Comparison of ENCODE assay signal across 26 cellular contexts in the genomic region with DNA sequence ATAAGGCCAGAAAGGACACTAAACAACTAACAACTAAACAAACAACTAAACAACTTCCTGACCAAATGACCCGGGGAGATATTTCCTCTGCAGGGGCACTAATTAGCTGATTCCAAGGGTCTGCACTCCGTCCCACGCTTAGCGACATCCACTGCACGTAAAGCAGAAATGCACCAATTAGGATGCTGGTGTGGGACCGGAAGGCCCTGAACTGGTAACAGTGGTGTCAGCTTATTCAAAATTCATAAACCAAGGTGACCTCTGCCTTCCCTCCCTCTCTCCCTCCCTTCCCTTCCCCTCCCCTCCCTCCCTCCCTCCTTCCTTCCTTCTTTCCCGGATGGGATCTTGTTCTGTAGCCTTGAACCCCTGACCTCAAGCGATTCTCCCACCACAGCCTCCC. TPM values are rescaled to one million over a fixed set of nuclear protein-coding genes. Genes with fewer than 3 reads are reported as not detected.
A peak's percentile ranks its signal among the peaks of the same experiment; 100 is the strongest.
DNase-seq lines count a peak whose midpoint lies in the region; ATAC-seq and TF ChIP-seq lines count a peak whose summit lies in the region.
"Had no signal": no experiment of that assay in that cellular context is flagged by ENCODE, and none has a peak within 500 bp of the region (broad histone marks: within the 10 kb centered on the region; RNA-seq: fewer than 3 reads in every experiment).

No MANE protein-coding gene starts in this region.

- TF ChIP-seq CTCF in right atrium auricular region (IDR thresholded peaks at IDR 0.05) (no peak), left ventricle myocardium inferior (IDR thresholded peaks at IDR 0.05; ENCODE audit: borderline replicate concordance) (no peak), neural crest cell (conservative IDR thresholded peaks at IDR 0.05) (no peak)
- no peak for TF ChIP-seq CTCF in activated CD8-positive, alpha-beta T cell treated with anti-CD3 and anti-CD28 coated beads for 36 hours (IDR thresholded peaks at IDR 0.05)

- H3K36me3 ChIP-seq in right atrium auricular region (no peaks in the 10 kb centered on the region), left ventricle myocardium inferior (no peaks in the 10 kb centered on the region)
- H3K36me3 ChIP-seq: BE2C, BLaER1 had no signal

- POLR2A ChIA-PET in activated CD8-positive, alpha-beta T cell treated with anti-CD3 and anti-CD28 coated beads for 36 hours (lab: Charles Lee): no interaction called here

- H3K9me3 ChIP-seq in right atrium auricular region: no peaks in the 10 kb centered on the region
- no peaks in the 10 kb centered on the region for H3K9me3 ChIP-seq in left ventricle myocardium inferior (replicated peaks)
- H3K9me3 ChIP-seq: BE2C, BLaER1 had no signal

- H3K27ac Mint-ChIP-seq in neural crest cell (ENCODE audit: unreplicated experiment): peak overlapping the region; percentile 19
- H3K27ac Mint-ChIP-seq in activated CD8-positive, alpha-beta T cell treated with anti-CD3 and anti-CD28 coated beads for 36 hours: no peak overlapping the region
- H3K27ac Mint-ChIP-seq: CD14-positive monocyte; CD4-positive, alpha-beta memory T cell; CD4-positive, CD25-positive, alpha-beta regulatory T cell had no signal

- H3K4me3 ChIP-seq in right atrium auricular region: no peak overlapping the region
- no peak overlapping the region for H3K4me3 ChIP-seq in left ventricle myocardium inferior
- H3K4me3 ChIP-seq: BLaER1, GM12878 had no signal

- H3K27me3 Mint-ChIP-seq in neural crest cell (ENCODE audit: low read depth): no peaks in the 10 kb centered on the region
- H3K27me3 Mint-ChIP-seq in activated CD8-positive, alpha-beta T cell treated with anti-CD3 and anti-CD28 coated beads for 36 hours: peaks cover 8% of the 10 kb centered on the region

- H3K27ac ChIP-seq in right atrium auricular region (no peak overlapping the region), left ventricle myocardium inferior (replicated peaks) (no peak overlapping the region)
- H3K27ac ChIP-seq: BLaER1 had no signal

- H3K27me3 ChIP-seq in right atrium auricular region (no peaks in the 10 kb centered on the region), left ventricle myocardium inferior (ENCODE audit: low read depth) (peaks cover 48% of the 10 kb centered on the region)
- H3K27me3 ChIP-seq: BE2C, BLaER1 had no signal

- no peak for ATAC-seq in left lobe of liver
- no peak for ATAC-seq in activated CD8-positive, alpha-beta T cell treated with anti-CD3 and anti-CD28 coated beads for 36 hours
- ATAC-seq: GM12878 had no signal

- H3K4me1 ChIP-seq in right atrium auricular region (no peaks in the 10 kb centered on the region), left ventricle myocardium inferior (no peaks in the 10 kb centered on the region)
- H3K4me1 ChIP-seq: BE2C had no signal

- no peak overlapping the region for H3K4me3 Mint-ChIP-seq in neural crest cell
- H3K4me3 Mint-ChIP-seq in activated CD8-positive, alpha-beta T cell treated with anti-CD3 and anti-CD28 coated beads for 36 hours: no peak overlapping the region
- H3K4me3 Mint-ChIP-seq: CD14-positive monocyte; CD4-positive, alpha-beta memory T cell; CD4-positive, CD25-positive, alpha-beta regulatory T cell; CD8-positive, alpha-beta memory T cell had no signal

- H3K36me3 Mint-ChIP-seq in neural crest cell (ENCODE audit: low read depth): no peaks in the 10 kb centered on the region
- H3K36me3 Mint-ChIP-seq in activated CD8-positive, alpha-beta T cell treated with anti-CD3 and anti-CD28 coated beads for 36 hours (ENCODE audit: low read depth): no peaks in the 10 kb centered on the region
- H3K36me3 Mint-ChIP-seq: CD14-positive monocyte; CD4-positive, alpha-beta memory T cell; CD4-positive, CD25-positive, alpha-beta regulatory T cell; CD8-positive, alpha-beta memory T cell had no signal

- no peaks in the 10 kb centered on the region for H3K9me3 Mint-ChIP-seq in neural crest cell
- no peaks in the 10 kb centered on the region for H3K9me3 Mint-ChIP-seq in activated CD8-positive, alpha-beta T cell treated with anti-CD3 and anti-CD28 coated beads for 36 hours
- H3K9me3 Mint-ChIP-seq: CD4-positive, CD25-positive, alpha-beta regulatory T cell had no signal

- intact Hi-C loops in left ventricle myocardium inferior (cut with micrococcal nuclease): no loop called here
- intact Hi-C loops in activated CD8-positive, alpha-beta T cell treated with anti-CD3 and anti-CD28 coated beads for 36 hours (cut with micrococcal nuclease): no loop called here

- DNase-seq in right atrium auricular region (ENCODE audit: low spot score): peak; percentile 7
- DNase-seq in left ventricle myocardium inferior: no peak
- peak; percentile 5 for DNase-seq in left lobe of liver (ENCODE audit: low spot score)
- DNase-seq in neural crest cell (ENCODE audit: low read depth, low spot score): no peak
- DNase-seq in activated CD8-positive, alpha-beta T cell treated with anti-CD3 and anti-CD28 coated beads for 36 hours: no peak
- DNase-seq in cerebellar nuclear complex (lab: John Stamatoyannopoulos, UW): no peak
- DNase-seq: 8988T; ACHN; BE2C; C1 segment of cervical spinal cord; CD4-positive, alpha-beta memory T cell; CD4-positive, CD25-positive, alpha-beta regulatory T cell; CD8-positive, alpha-beta memory T cell; COR-L47; DMS 273 treated with DMSO at 0.1 percent for 48 hours; DMS153; DMS53; DMS79; DND-41; EL; GDM1 had no signal

- CTCF ChIA-PET in activated CD8-positive, alpha-beta T cell treated with anti-CD3 and anti-CD28 coated beads for 36 hours (lab: Charles Lee): interaction anchor here (2.0 kb wide), 1 partner anchor 117 kb away, joined by 9 read pairs; no protein-coding TSS in a partner anchor

- H3K4me1 Mint-ChIP-seq in neural crest cell: no peaks in the 10 kb centered on the region
- no peaks in the 10 kb centered on the region for H3K4me1 Mint-ChIP-seq in activated CD8-positive, alpha-beta T cell treated with anti-CD3 and anti-CD28 coated beads for 36 hours (ENCODE audit: low read depth)
- H3K4me1 Mint-ChIP-seq: CD14-positive monocyte; CD4-positive, alpha-beta memory T cell; CD4-positive, CD25-positive, alpha-beta regulatory T cell; CD8-positive, alpha-beta memory T cell had no signal

RNA-seq across cellular contexts. Expression of a gene that starts 9.6 kb away (rescaled TPM):
- under 1 TPM; 0.55 to 0.67 TPM for total RNA-seq in right atrium auricular region
- 0.27 TPM for total RNA-seq in left ventricle myocardium inferior
- total RNA-seq in left lobe of liver: 0.30 TPM
- 1.7 and 2.0 TPM in 2 replicates for total RNA-seq in neural crest cell
- total RNA-seq in activated CD8-positive, alpha-beta T cell treated with anti-CD3 and anti-CD28 coated beads for 36 hours: not detected
- total RNA-seq: A673; CD4-positive, alpha-beta memory T cell; CD4-positive, CD25-positive, alpha-beta regulatory T cell; CD8-positive, alpha-beta memory T cell; G401; GM12878 had no signal

Comparison
In these comparisons a context has a peak if more than half of its experiments do, and no peak if none do; other contexts are left out.
1. DNase-seq: peak in right atrium auricular region (single experiment) and left lobe of liver (single experiment); none in left ventricle myocardium inferior (single experiment), neural crest cell (single experiment), activated CD8-positive, alpha-beta T cell treated with anti-CD3 and anti-CD28 coated beads for 36 hours (single experiment) and cerebellar nuclear complex (0 of 2).